ENCODE assay signal across 13 cellular contexts in genomic region chr10:86099542-86100334, GRCh38.
DNase-seq lines count a peak whose midpoint lies in the region; TF ChIP-seq lines count a peak whose summit lies in the region.
"Had no signal": no experiment of that assay in that cellular context is flagged by ENCODE, and none has a peak within 500 bp of the region (broad histone marks: within the 10 kb centered on the region; RNA-seq: fewer than 3 reads in every experiment).

No MANE protein-coding gene starts in this region.

- H3K9me3 Mint-ChIP-seq in chondrocyte (ENCODE audit: low read depth) = peaks cover 3% of the 10 kb centered on the region

- H3K27ac ChIP-seq in mesodermal cell (ENCODE audit: low read depth, low read length, severe bottlenecking) = peak overlapping the region; percentile 16
- no peak overlapping the region for H3K27ac ChIP-seq in smooth muscle cell (ENCODE audit: low read depth)
- H3K27ac ChIP-seq in RWPE1 = no peak overlapping the region
- H3K27ac ChIP-seq: 22Rv1; BLaER1 treated with 17β-estradiol and CSF1 and Interleukin-3, amounts not matched to agents 10 nM and 100 nM had no signal

- H3K36me3 Mint-ChIP-seq in chondrocyte (ENCODE audit: low read depth) = no peaks in the 10 kb centered on the region
- H3K36me3 Mint-ChIP-seq: CD4-positive, CD25-positive, alpha-beta regulatory T cell had no signal

- CTCF ChIA-PET in RWPE1 (lab: Yijun Ruan, JAX) = interaction anchor here (0.6 to 1.8 kb wide), 3 partner anchors 9 to 489 kb away, joined by 3 to 11 read pairs (median 3); no protein-coding TSS in a partner anchor

- no peaks in the 10 kb centered on the region for H4K20me1 ChIP-seq in smooth muscle cell (ENCODE audit: low read depth)
- H4K20me1 ChIP-seq: BLaER1 treated with 17β-estradiol and CSF1 and Interleukin-3, amounts not matched to agents 10 nM and 100 nM had no signal

- H3K4me3 ChIP-seq in mesodermal cell (ENCODE audit: extremely low read depth, insufficient read depth, low read length, poor library complexity, severe bottlenecking) = no peak overlapping the region
- no peak overlapping the region for H3K4me3 ChIP-seq in smooth muscle cell
- H3K4me3 ChIP-seq: BLaER1 treated with 17β-estradiol and CSF1 and Interleukin-3, amounts not matched to agents 10 nM and 100 nM; GM23338 had no signal

- H3K9ac ChIP-seq in smooth muscle cell (ENCODE audit: low read depth) = no peak overlapping the region
- H3K9ac ChIP-seq: BLaER1 treated with 17β-estradiol and CSF1 and Interleukin-3, amounts not matched to agents 10 nM and 100 nM had no signal

- DNase-seq in NCI-H82 (lab: John Stamatoyannopoulos, UW) = peak; percentile 57
- DNase-seq in NCI-H82 treated with DMSO at 0.1 percent for 48 hours (lab: John Stamatoyannopoulos, UW; ENCODE audit: unreplicated experiment) = no peak
- DNase-seq in chondrocyte (ENCODE audit: low spot score) = peak; percentile 62
- no peak for DNase-seq in smooth muscle cell (lab: John Stamatoyannopoulos, UW; ENCODE audit: unreplicated experiment)
- DNase-seq in NCI-H524 treated with DMSO at 0.1 percent for 48 hours (lab: John Stamatoyannopoulos, UW) = no peak
- DNase-seq in RWPE1 (ENCODE audit: low spot score) = no peak
- no peak for DNase-seq in GM13977 (ENCODE audit: low spot score)
- DNase-seq: GF-D8 had no signal

- H3K27ac Mint-ChIP-seq in chondrocyte (ENCODE audit: unreplicated experiment) = no peak overlapping the region
- H3K27ac Mint-ChIP-seq: CD4-positive, CD25-positive, alpha-beta regulatory T cell; GM23338 had no signal

- 80 to 100% methylated on average over 1 to 2 of the region's 3 CpGs for WGBS in mesodermal cell (ENCODE audit: insufficient coverage in 2 of 2), 2 experiments
- WGBS in smooth muscle cell (ENCODE audit: low lambda C conversion rate) = 40% methylated on average over 3 of the region's 3 CpGs

- H3K9me3 ChIP-seq in mesodermal cell (ENCODE audit: control insufficient read depth, low read length) (no peaks in the 10 kb centered on the region), smooth muscle cell (replicated peaks; ENCODE audit: low read depth) (no peaks in the 10 kb centered on the region)

- H2AFZ ChIP-seq in smooth muscle cell (ENCODE audit: low read depth) = no peak overlapping the region
- H2AFZ ChIP-seq: GM23338 had no signal

- no peak overlapping the region for H3K4me3 Mint-ChIP-seq in chondrocyte (ENCODE audit: unreplicated experiment)
- H3K4me3 Mint-ChIP-seq: CD4-positive, CD25-positive, alpha-beta regulatory T cell; GM23338 had no signal

- H3K4me1 Mint-ChIP-seq in chondrocyte (ENCODE audit: low read depth) = no peaks in the 10 kb centered on the region
- H3K4me1 Mint-ChIP-seq: CD4-positive, CD25-positive, alpha-beta regulatory T cell; GM23338 had no signal

- POLR2A ChIA-PET in RWPE1 (lab: Yijun Ruan, JAX; ENCODE audit: low non-redundant PET) = no interaction called here

- in situ Hi-C loops in GM13977 (cut with MboI; ENCODE audit: low pct_unique_long_range_greater_than_20kb, low sequenced_read_pairs, unreplicated experiment) = no loop called here

- H3F3A ChIP-seq in smooth muscle cell (ENCODE audit: low read depth) = peaks cover 7% of the 10 kb centered on the region

- peaks cover 2% of the 10 kb centered on the region for H3K27me3 Mint-ChIP-seq in chondrocyte (ENCODE audit: low read depth)

- peak overlapping the region; percentile 62 for H3K4me2 ChIP-seq in smooth muscle cell
- H3K4me2 ChIP-seq: BLaER1 treated with 17β-estradiol and CSF1 and Interleukin-3, amounts not matched to agents 10 nM and 100 nM; GM23338 had no signal

- no peaks in the 10 kb centered on the region for H3K36me3 ChIP-seq in mesodermal cell (ENCODE audit: control insufficient read depth, insufficient read depth, low read length)
- H3K36me3 ChIP-seq in smooth muscle cell (ENCODE audit: low read depth) = no peaks in the 10 kb centered on the region
- H3K36me3 ChIP-seq: BLaER1 treated with 17β-estradiol and CSF1 and Interleukin-3, amounts not matched to agents 10 nM and 100 nM had no signal

- TF ChIP-seq CTCF in chondrocyte (IDR thresholded peaks at IDR 0.05) (no peak), smooth muscle cell (IDR thresholded peaks at IDR 0.05; ENCODE audit: borderline replicate concordance, insufficient read depth, poor library complexity, severe bottlenecking) (no peak), RWPE1 (conservative IDR thresholded peaks at IDR 0.05; ENCODE audit: low read depth) (no peak), GM13977 (IDR thresholded peaks at IDR 0.05; ENCODE audit: extremely low read depth, insufficient read depth, missing control alignments) (no peak)

- H3K27me3 ChIP-seq in smooth muscle cell (ENCODE audit: low read depth) = no peaks in the 10 kb centered on the region
- H3K27me3 ChIP-seq: BLaER1 treated with 17β-estradiol and CSF1 and Interleukin-3, amounts not matched to agents 10 nM and 100 nM had no signal

- H3K4me1 ChIP-seq in mesodermal cell (ENCODE audit: control insufficient read depth, insufficient read depth, low read length, poor library complexity, severe bottlenecking) (peaks cover 11% of the 10 kb centered on the region), smooth muscle cell (ENCODE audit: low read depth) (peaks cover 6% of the 10 kb centered on the region)
- H3K4me1 ChIP-seq: BLaER1 treated with 17β-estradiol and CSF1 and Interleukin-3, amounts not matched to agents 10 nM and 100 nM had no signal

- no peaks in the 10 kb centered on the region for H3K79me2 ChIP-seq in smooth muscle cell (ENCODE audit: low read depth)

Comparison
In these comparisons a context has a peak if more than half of its experiments do, and no peak if none do; other contexts are left out.
1. DNase-seq: peak in NCI-H82 (single experiment) and chondrocyte (single experiment); none in NCI-H82 treated with DMSO at 0.1 percent for 48 hours (single experiment), smooth muscle cell (single experiment), NCI-H524 treated with DMSO at 0.1 percent for 48 hours (single experiment), RWPE1 (single experiment) and GM13977 (single experiment).